ENCODE assay signal across 18 cellular contexts in the genomic region with DNA sequence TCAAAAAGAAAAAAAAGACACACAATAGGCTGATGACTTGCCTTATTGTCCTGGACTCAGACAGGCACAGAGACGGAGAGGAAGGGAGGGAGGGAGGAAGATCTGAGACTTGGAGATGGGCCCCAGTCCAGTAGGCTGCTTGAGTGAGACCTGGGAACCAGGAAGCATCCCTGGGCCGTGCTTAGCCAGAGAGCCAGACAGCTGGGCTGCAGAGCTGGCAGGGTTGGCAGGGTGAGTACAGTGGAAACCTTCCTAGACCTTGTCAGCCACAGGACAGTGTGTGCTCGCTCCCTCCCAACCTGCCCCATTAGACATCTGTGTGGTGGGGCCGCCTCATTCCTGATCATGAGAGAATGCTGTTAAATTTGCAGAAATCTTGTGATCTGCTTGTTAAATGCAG.
DNase-seq lines count a peak whose midpoint lies in the region; ATAC-seq and TF ChIP-seq lines count a peak whose summit lies in the region.
"Had no signal": no experiment of that assay in that cellular context is flagged by ENCODE, and none has a peak within 500 bp of the region (broad histone marks: within the 10 kb centered on the region; RNA-seq: fewer than 3 reads in every experiment).

No MANE protein-coding gene starts in this region.

- H3K4me1 ChIP-seq in right atrium auricular region = no peaks in the 10 kb centered on the region
- peaks cover 0 to 4% (median 0%) of the 10 kb centered on the region in 6 donors for H3K4me1 ChIP-seq in spleen
- H3K4me1 ChIP-seq: lower lobe of right lung, tibial nerve had no signal

- peak; percentile 32 for DNase-seq in NCI-H2196 (lab: John Stamatoyannopoulos, UW; ENCODE audit: unreplicated experiment)
- no peak for DNase-seq in NCI-H2196 treated with DMSO at 0.1 percent for 48 hours (lab: John Stamatoyannopoulos, UW; ENCODE audit: unreplicated experiment)
- DNase-seq in right atrium auricular region (ENCODE audit: low spot score) = peak; percentile 53
- DNase-seq in spleen = peak; percentile 39
- DNase-seq in stimulated activated CD4-positive, alpha-beta T cell treated with anti-CD3 and anti-CD28 coated beads, Interleukin-4, amount 100 ng/mL, for 1 hour = no peak
- no peak for DNase-seq in NCI-H345 (lab: John Stamatoyannopoulos, UW)
- DNase-seq: activated CD4-positive, alpha-beta T cell treated with anti-CD3 and anti-CD28 coated beads for 4 hours; CD8-positive, alpha-beta T cell; lower lobe of right lung; NCI-H1092; NCI-H2227 treated with DMSO at 0.1 percent for 48 hours; nucleus accumbens had no signal

- peak; percentile 81 for ATAC-seq in SK-N-SH treated with all-trans-retinoic acid at 6 μM for 48 hours
- ATAC-seq in GM18858 (IDR thresholded peaks at IDR 0.05; ENCODE audit: unreplicated experiment) = no peak
- ATAC-seq: activated naive CD4-positive, alpha-beta T cell treated with anti-CD3 and anti-CD28 coated beads, Interleukin-2, amount 50 U/mL, for 72 hours; CD8-positive, alpha-beta T cell; stimulated activated effector memory CD8-positive, alpha-beta T cell treated with anti-CD3 and anti-CD28 coated beads, Interleukin-12 subunit alpha, Interleukin-12 subunit beta, amount 100 ng/mL, for 72 hours had no signal

- no peak overlapping the region for H3K27ac ChIP-seq in right atrium auricular region
- no peak overlapping the region for H3K27ac ChIP-seq in spleen
- H3K27ac ChIP-seq: cardiac muscle cell, lower lobe of right lung, tibial nerve had no signal

- WGBS in spleen, 5 donors = 62 to 74% (median 72%) methylated on average over 4 of the region's 4 CpGs

- H3K4me3 ChIP-seq in right atrium auricular region (no peak overlapping the region), spleen (no peak overlapping the region)
- H3K4me3 ChIP-seq: cardiac muscle cell, lower lobe of right lung, tibial nerve had no signal

- H3K9me3 ChIP-seq in right atrium auricular region = no peaks in the 10 kb centered on the region
- peaks cover 0 to 7% (median 0%) of the 10 kb centered on the region in 8 donors for H3K9me3 ChIP-seq in spleen
- H3K9me3 ChIP-seq: lower lobe of right lung, tibial nerve had no signal

- no peak for TF ChIP-seq POLR2A in spleen (IDR thresholded peaks at IDR 0.05)

- TF ChIP-seq CTCF in right atrium auricular region (IDR thresholded peaks at IDR 0.05) (no peak), spleen (IDR thresholded peaks at IDR 0.05 in 8 of 11, conservative IDR thresholded peaks at IDR 0.05 in 3 of 11) (no peak)

- H3K27me3 ChIP-seq in right atrium auricular region (no peaks in the 10 kb centered on the region), spleen (replicated peaks in 1 of 7) (peaks cover 0 to 8% (median 0%) of the 10 kb centered on the region in 7 donors)
- H3K27me3 ChIP-seq: cardiac muscle cell, tibial nerve had no signal

- H3K36me3 ChIP-seq in right atrium auricular region (no peaks in the 10 kb centered on the region), spleen (no peaks in the 10 kb centered on the region)
- H3K36me3 ChIP-seq: cardiac muscle cell, lower lobe of right lung, tibial nerve had no signal

- intact Hi-C loops in spleen (cut with DNase I; ENCODE audit: low total_unique reads) = no loop called here

TF ChIP-seq in SK-N-SH treated with all-trans-retinoic acid at 6 μM for 48 hours, 23 proteins besides CTCF, POLR2A, EP300 and RAD21 (continues in another document):
- TF ChIP-seq ZNF565 (CRISPR knock-in tag; conservative IDR thresholded peaks at IDR 0.05; ENCODE audit: low read depth) = no peak
- TF ChIP-seq TSHZ2 (CRISPR knock-in tag; IDR thresholded peaks at IDR 0.05) = no peak
- TF ChIP-seq, protein P1, sequence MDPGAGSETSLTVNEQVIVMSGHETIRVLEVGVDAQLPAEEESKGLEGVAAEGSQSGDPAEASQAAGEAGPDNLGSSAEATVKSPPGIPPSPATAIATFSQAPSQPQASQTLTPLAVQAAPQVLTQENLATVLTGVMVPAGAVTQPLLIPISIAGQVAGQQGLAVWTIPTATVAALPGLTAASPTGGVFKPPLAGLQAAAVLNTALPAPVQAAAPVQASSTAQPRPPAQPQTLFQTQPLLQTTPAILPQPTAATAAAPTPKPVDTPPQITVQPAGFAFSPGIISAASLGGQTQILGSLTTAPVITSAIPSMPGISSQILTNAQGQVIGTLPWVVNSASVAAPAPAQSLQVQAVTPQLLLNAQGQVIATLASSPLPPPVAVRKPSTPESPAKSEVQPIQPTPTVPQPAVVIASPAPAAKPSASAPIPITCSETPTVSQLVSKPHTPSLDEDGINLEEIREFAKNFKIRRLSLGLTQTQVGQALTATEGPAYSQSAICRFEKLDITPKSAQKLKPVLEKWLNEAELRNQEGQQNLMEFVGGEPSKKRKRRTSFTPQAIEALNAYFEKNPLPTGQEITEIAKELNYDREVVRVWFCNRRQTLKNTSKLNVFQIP (CRISPR knock-in tag; IDR thresholded peaks at IDR 0.05; ENCODE audit: borderline replicate concordance, low read depth) = no peak
- TF ChIP-seq RARB (CRISPR knock-in tag; IDR thresholded peaks at IDR 0.05) = no peak
- no peak for TF ChIP-seq CSDC2 (CRISPR knock-in tag; IDR thresholded peaks at IDR 0.05)
- TF ChIP-seq, protein P2, sequence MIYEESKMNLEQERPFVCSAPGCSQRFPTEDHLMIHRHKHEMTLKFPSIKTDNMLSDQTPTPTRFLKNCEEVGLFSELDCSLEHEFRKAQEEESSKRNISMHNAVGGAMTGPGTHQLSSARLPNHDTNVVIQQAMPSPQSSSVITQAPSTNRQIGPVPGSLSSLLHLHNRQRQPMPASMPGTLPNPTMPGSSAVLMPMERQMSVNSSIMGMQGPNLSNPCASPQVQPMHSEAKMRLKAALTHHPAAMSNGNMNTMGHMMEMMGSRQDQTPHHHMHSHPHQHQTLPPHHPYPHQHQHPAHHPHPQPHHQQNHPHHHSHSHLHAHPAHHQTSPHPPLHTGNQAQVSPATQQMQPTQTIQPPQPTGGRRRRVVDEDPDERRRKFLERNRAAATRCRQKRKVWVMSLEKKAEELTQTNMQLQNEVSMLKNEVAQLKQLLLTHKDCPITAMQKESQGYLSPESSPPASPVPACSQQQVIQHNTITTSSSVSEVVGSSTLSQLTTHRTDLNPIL (CRISPR knock-in tag; IDR thresholded peaks at IDR 0.05; ENCODE audit: low read depth) = no peak
- TF ChIP-seq TOX (CRISPR knock-in tag; IDR thresholded peaks at IDR 0.05; ENCODE audit: borderline replicate concordance) = no peak
- TF ChIP-seq ZFP3 (CRISPR knock-in tag; IDR thresholded peaks at IDR 0.05) = no peak
- TF ChIP-seq ZC3H10 (CRISPR knock-in tag; IDR thresholded peaks at IDR 0.05) = no peak
- no peak for TF ChIP-seq ARNTL (CRISPR knock-in tag; IDR thresholded peaks at IDR 0.05; ENCODE audit: borderline replicate concordance, low read depth)
- TF ChIP-seq, protein P3, sequence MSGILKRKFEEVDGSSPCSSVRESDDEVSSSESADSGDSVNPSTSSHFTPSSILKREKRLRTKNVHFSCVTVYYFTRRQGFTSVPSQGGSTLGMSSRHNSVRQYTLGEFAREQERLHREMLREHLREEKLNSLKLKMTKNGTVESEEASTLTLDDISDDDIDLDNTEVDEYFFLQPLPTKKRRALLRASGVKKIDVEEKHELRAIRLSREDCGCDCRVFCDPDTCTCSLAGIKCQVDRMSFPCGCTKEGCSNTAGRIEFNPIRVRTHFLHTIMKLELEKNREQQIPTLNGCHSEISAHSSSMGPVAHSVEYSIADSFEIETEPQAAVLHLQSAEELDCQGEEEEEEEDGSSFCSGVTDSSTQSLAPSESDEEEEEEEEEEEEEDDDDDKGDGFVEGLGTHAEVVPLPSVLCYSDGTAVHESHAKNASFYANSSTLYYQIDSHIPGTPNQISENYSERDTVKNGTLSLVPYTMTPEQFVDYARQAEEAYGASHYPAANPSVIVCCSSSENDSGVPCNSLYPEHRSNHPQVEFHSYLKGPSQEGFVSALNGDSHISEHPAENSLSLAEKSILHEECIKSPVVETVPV (CRISPR knock-in tag; IDR thresholded peaks at IDR 0.05) = no peak
- TF ChIP-seq, protein P4, sequence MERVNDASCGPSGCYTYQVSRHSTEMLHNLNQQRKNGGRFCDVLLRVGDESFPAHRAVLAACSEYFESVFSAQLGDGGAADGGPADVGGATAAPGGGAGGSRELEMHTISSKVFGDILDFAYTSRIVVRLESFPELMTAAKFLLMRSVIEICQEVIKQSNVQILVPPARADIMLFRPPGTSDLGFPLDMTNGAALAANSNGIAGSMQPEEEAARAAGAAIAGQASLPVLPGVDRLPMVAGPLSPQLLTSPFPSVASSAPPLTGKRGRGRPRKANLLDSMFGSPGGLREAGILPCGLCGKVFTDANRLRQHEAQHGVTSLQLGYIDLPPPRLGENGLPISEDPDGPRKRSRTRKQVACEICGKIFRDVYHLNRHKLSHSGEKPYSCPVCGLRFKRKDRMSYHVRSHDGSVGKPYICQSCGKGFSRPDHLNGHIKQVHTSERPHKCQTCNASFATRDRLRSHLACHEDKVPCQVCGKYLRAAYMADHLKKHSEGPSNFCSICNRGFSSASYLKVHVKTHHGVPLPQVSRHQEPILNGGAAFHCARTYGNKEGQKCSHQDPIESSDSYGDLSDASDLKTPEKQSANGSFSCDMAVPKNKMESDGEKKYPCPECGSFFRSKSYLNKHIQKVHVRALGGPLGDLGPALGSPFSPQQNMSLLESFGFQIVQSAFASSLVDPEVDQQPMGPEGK (CRISPR knock-in tag; IDR thresholded peaks at IDR 0.05; ENCODE audit: borderline replicate concordance) = no peak
- no peak for TF ChIP-seq GLIS3 (CRISPR knock-in tag; IDR thresholded peaks at IDR 0.05)
- no peak for TF ChIP-seq PPARA (CRISPR knock-in tag; IDR thresholded peaks at IDR 0.05; ENCODE audit: borderline replicate concordance)

Comparison
In these comparisons a context has a peak if more than half of its experiments do, and no peak if none do; other contexts are left out.
1. DNase-seq: peak in NCI-H2196 (single experiment), right atrium auricular region (single experiment) and spleen (single experiment); none in NCI-H2196 treated with DMSO at 0.1 percent for 48 hours (single experiment), stimulated activated CD4-positive, alpha-beta T cell treated with anti-CD3 and anti-CD28 coated beads, Interleukin-4, amount 100 ng/mL, for 1 hour (single experiment) and NCI-H345 (single experiment).